In the genomic region with DNA sequence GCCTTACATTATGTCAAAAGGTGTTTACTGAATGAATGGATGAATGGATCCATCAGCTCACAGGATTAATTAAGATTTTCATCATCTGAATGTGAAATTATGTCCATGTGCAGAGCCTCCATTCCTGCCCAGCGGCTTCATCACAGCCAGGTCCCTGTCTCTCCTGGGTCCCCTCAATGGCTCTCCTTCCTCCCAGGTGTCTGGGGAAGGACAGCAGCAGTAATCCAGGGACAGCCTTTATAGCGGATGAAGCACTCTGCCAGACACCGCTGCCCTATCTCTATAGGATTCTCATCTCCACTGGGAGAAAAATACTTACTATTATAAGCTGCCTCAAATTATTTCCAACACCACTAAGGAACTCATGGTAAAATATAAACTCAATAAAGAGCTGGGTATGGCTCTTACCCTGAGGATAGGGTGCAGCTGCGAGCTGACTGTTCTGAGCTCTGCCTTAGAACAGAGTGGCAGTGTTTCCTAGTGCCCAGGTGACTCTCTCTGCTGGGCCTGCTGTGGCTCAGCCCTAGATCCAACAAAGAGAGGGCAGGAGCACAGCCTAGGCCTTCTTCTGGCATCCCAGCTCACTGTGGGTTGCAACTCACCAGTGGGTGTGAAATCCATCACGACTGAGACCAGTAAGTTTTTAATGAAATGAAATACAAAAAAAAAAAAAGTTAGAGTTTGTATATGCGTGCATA, we compare ENCODE assay signal across 24 cellular contexts. TPM values are rescaled to one million over a fixed set of nuclear protein-coding genes. Genes with fewer than 3 reads are reported as not detected.
A peak's percentile ranks its signal among the peaks of the same experiment; 100 is the strongest.
DNase-seq lines count a peak whose midpoint lies in the region; ATAC-seq and TF ChIP-seq lines count a peak whose summit lies in the region.
"Had no signal": no experiment of that assay in that cellular context is flagged by ENCODE, and none has a peak within 500 bp of the region (broad histone marks: within the 10 kb centered on the region; RNA-seq: fewer than 3 reads in every experiment).

No MANE protein-coding gene starts in this region.

- no peak overlapping the region for H3K27ac ChIP-seq in Peyer's patch
- H3K27ac ChIP-seq in spleen, result no peak overlapping the region
- H3K27ac ChIP-seq: brain microvascular endothelial cell, epithelial cell of prostate, ovary had no signal

- no peaks in the 10 kb centered on the region for H3K9me3 Mint-ChIP-seq in activated CD8-positive, alpha-beta memory T cell treated with anti-CD3 and anti-CD28 coated beads, Interleukin-2, amount 10 ng/mL, durations not matched to agents 7 days and 5 days (ENCODE audit: low read depth)
- H3K9me3 Mint-ChIP-seq: activated CD8-positive, alpha-beta T cell treated with anti-CD3 and anti-CD28 coated beads for 36 hours had no signal

- CTCF ChIA-PET in activated CD8-positive, alpha-beta memory T cell treated with anti-CD3 and anti-CD28 coated beads, Interleukin-2, amount 10 ng/mL, durations not matched to agents 7 days and 5 days (lab: Charles Lee), result interaction anchor here (0.6 to 1.1 kb wide), 2 partner anchors 10 to 1693 kb away, joined by 3 to 4 read pairs; no protein-coding TSS in a partner anchor

- no peaks in the 10 kb centered on the region for H3K27me3 Mint-ChIP-seq in activated CD8-positive, alpha-beta memory T cell treated with anti-CD3 and anti-CD28 coated beads, Interleukin-2, amount 10 ng/mL, durations not matched to agents 7 days and 5 days
- H3K27me3 Mint-ChIP-seq: activated CD8-positive, alpha-beta T cell treated with anti-CD3 and anti-CD28 coated beads for 36 hours had no signal

- intact Hi-C loops in head of caudate nucleus (cut with DNase I), result no loop called here
- intact Hi-C loops in spleen (cut with DNase I; ENCODE audit: low total_unique reads), result no loop called here

- H3K4me1 ChIP-seq in Peyer's patch (peaks cover 0 to 2% (median 0%) of the 10 kb centered on the region in 4 donors), spleen (no peaks in the 10 kb centered on the region)

- no peak overlapping the region for H3K4me3 Mint-ChIP-seq in activated CD8-positive, alpha-beta memory T cell treated with anti-CD3 and anti-CD28 coated beads, Interleukin-2, amount 10 ng/mL, durations not matched to agents 7 days and 5 days
- H3K4me3 Mint-ChIP-seq: activated CD8-positive, alpha-beta T cell treated with anti-CD3 and anti-CD28 coated beads for 36 hours had no signal

- no peak for ATAC-seq in activated CD8-positive, alpha-beta memory T cell treated with anti-CD3 and anti-CD28 coated beads, Interleukin-2, amount 10 ng/mL, durations not matched to agents 7 days and 5 days
- ATAC-seq in HG03039 (IDR thresholded peaks at IDR 0.05; ENCODE audit: unreplicated experiment), result no peak
- ATAC-seq: activated CD8-positive, alpha-beta T cell treated with anti-CD3 and anti-CD28 coated beads for 36 hours had no signal

- H3K4me3 ChIP-seq in Peyer's patch, result no peak overlapping the region
- no peak overlapping the region for H3K4me3 ChIP-seq in spleen
- H3K4me3 ChIP-seq: ovary, SJCRH30 had no signal

- H3K9me3 ChIP-seq in Peyer's patch (no peaks in the 10 kb centered on the region), spleen (no peaks in the 10 kb centered on the region)
- H3K9me3 ChIP-seq: ovary, SJCRH30 had no signal

- TF ChIP-seq CTCF in Peyer's patch (IDR thresholded peaks at IDR 0.05), result no peak
- TF ChIP-seq CTCF in spleen (IDR thresholded peaks at IDR 0.05 in 8 of 11, conservative IDR thresholded peaks at IDR 0.05 in 3 of 11), result no peak

- H3K4me1 Mint-ChIP-seq in activated CD8-positive, alpha-beta memory T cell treated with anti-CD3 and anti-CD28 coated beads, Interleukin-2, amount 10 ng/mL, durations not matched to agents 7 days and 5 days, result no peaks in the 10 kb centered on the region

- H3K36me3 Mint-ChIP-seq in activated CD8-positive, alpha-beta memory T cell treated with anti-CD3 and anti-CD28 coated beads, Interleukin-2, amount 10 ng/mL, durations not matched to agents 7 days and 5 days, result no peaks in the 10 kb centered on the region

- peak; percentile 43 for DNase-seq in activated CD8-positive, alpha-beta memory T cell treated with anti-CD3 and anti-CD28 coated beads, Interleukin-2, amount 10 ng/mL, durations not matched to agents 7 days and 5 days
- DNase-seq in activated CD8-positive, alpha-beta memory T cell treated with anti-CD3 and anti-CD28 coated beads for 24 hours, result no peak
- peak; percentile 11 to 39 (median 28) for DNase-seq in Peyer's patch
- DNase-seq in head of caudate nucleus, result peak in 23 of 42 donors; percentile 2 to 40 (median 13)
- DNase-seq in spleen, result peak; percentile 64
- DNase-seq in occipital lobe (lab: John Stamatoyannopoulos, UW), result no peak
- no peak for DNase-seq in cortex of kidney (lab: John Stamatoyannopoulos, UW)
- DNase-seq: activated CD8-positive, alpha-beta T cell treated with anti-CD3 and anti-CD28 coated beads for 36 hours; brain microvascular endothelial cell; C1 segment of cervical spinal cord; dermis blood vessel endothelial cell; EL; hypothalamus; Kasumi-1; NCI-H1930; NCI-H226; OCI-M1; SJCRH30 had no signal

- no peaks in the 10 kb centered on the region for H3K27me3 ChIP-seq in Peyer's patch
- peaks cover 0 to 12% (median 0%) of the 10 kb centered on the region in 7 donors for H3K27me3 ChIP-seq in spleen (replicated peaks in 1 of 7)
- H3K27me3 ChIP-seq: brain microvascular endothelial cell, ovary, SJCRH30 had no signal

- no peak for TF ChIP-seq POLR2A in Peyer's patch (IDR thresholded peaks at IDR 0.05)
- TF ChIP-seq POLR2A in spleen (IDR thresholded peaks at IDR 0.05), result no peak

- WGBS in spleen, 5 donors, result 88 to 96% (median 92%) methylated on average over 6 of the region's 6 CpGs

- H3K36me3 ChIP-seq in Peyer's patch (no peaks in the 10 kb centered on the region), spleen (no peaks in the 10 kb centered on the region)
- H3K36me3 ChIP-seq: brain microvascular endothelial cell, ovary, SJCRH30 had no signal

- no peak overlapping the region for H3K27ac Mint-ChIP-seq in activated CD8-positive, alpha-beta memory T cell treated with anti-CD3 and anti-CD28 coated beads, Interleukin-2, amount 10 ng/mL, durations not matched to agents 7 days and 5 days
- H3K27ac Mint-ChIP-seq: activated CD8-positive, alpha-beta T cell treated with anti-CD3 and anti-CD28 coated beads for 36 hours had no signal

RNA-seq across cellular contexts. Expression of a gene that starts 38.3 kb away (rescaled TPM):
- not detected for total RNA-seq in activated CD8-positive, alpha-beta memory T cell treated with anti-CD3 and anti-CD28 coated beads, Interleukin-2, amount 10 ng/mL, durations not matched to agents 7 days and 5 days
- 10 to 100 TPM in 3 of 4 donors, 1 to 10 TPM in 1; 6.6 to 79.9 (median 54.7) TPM for total RNA-seq in Peyer's patch
- total RNA-seq in spleen, result not detected
- polyA plus RNA-seq in spleen, result not detected
- total RNA-seq in occipital lobe, result 19.3 TPM
- total RNA-seq: activated CD8-positive, alpha-beta T cell treated with anti-CD3 and anti-CD28 coated beads for 36 hours; fibroblast of villous mesenchyme; SJCRH30; T-helper 1 cell treated with Interleukin-12 subunit alpha and Interleukin-12 subunit beta and Interleukin-4 antibody, amounts not matched to agents 30 ng/mL and 1 ng/mL, for 36 hours had no signal

RNA-seq across cellular contexts. Expression of a gene that starts 52.4 kb away (rescaled TPM):
- not detected for total RNA-seq in activated CD8-positive, alpha-beta memory T cell treated with anti-CD3 and anti-CD28 coated beads, Interleukin-2, amount 10 ng/mL, durations not matched to agents 7 days and 5 days
- total RNA-seq in Peyer's patch (1 to 10 TPM in 2 of 4 donors, not detected in 2; 1.5 to 1.9 TPM), spleen (not detected), occipital lobe (not detected)
- not detected for polyA plus RNA-seq in spleen
- total RNA-seq: activated CD8-positive, alpha-beta T cell treated with anti-CD3 and anti-CD28 coated beads for 36 hours; dermis blood vessel endothelial cell; fibroblast of villous mesenchyme; SJCRH30; T-helper 1 cell treated with Interleukin-12 subunit alpha and Interleukin-12 subunit beta and Interleukin-4 antibody, amounts not matched to agents 30 ng/mL and 1 ng/mL, for 36 hours had no signal
- polyA plus RNA-seq: ovary, urinary bladder had no signal

Comparison
In these comparisons a context has a peak if more than half of its experiments do, and no peak if none do; other contexts are left out.
1. DNase-seq: peak in activated CD8-positive, alpha-beta memory T cell treated with anti-CD3 and anti-CD28 coated beads, Interleukin-2, amount 10 ng/mL, durations not matched to agents 7 days and 5 days (single experiment), Peyer's patch (3 of 3), head of caudate nucleus (23 of 42) and spleen (single experiment); none in activated CD8-positive, alpha-beta memory T cell treated with anti-CD3 and anti-CD28 coated beads for 24 hours (single experiment), occipital lobe (single experiment) and cortex of kidney (single experiment).
2. RNA of a gene that starts 38.3 kb away (total RNA-seq): 6.6 to 79.9 TPM in Peyer's patch and 19.3 TPM in occipital lobe (single experiment); not detected in activated CD8-positive, alpha-beta memory T cell treated with anti-CD3 and anti-CD28 coated beads, Interleukin-2, amount 10 ng/mL, durations not matched to agents 7 days and 5 days and not detected in spleen; every median in the first group is over 4 times any median in the second.